1 cellular context compared by ENCODE assay signal in genomic region chr5:963673-964531, GRCh38.
TF ChIP-seq lines count a peak whose summit lies in the region.

No MANE protein-coding gene starts in this region.

TF ChIP-seq in GM12878, 131 proteins besides CTCF, POLR2A, EP300 and RAD21 (continued from another document):
- TF ChIP-seq ZBED1 (IDR thresholded peaks at IDR 0.05; ENCODE audit: borderline replicate concordance) = peak; percentile 79; the same call in 1 of the 2 replicates
- TF ChIP-seq GATAD2B (conservative IDR thresholded peaks at IDR 0.05; ENCODE audit: low read depth) = no peak
- 0 out of 2 replicates have a peak, but pooled peaks have one; percentile 26 for TF ChIP-seq CREB1 (IDR thresholded peaks at IDR 0.05; ENCODE audit: low read depth)
- peak; percentile 88 for TF ChIP-seq CBFB (IDR thresholded peaks at IDR 0.05; ENCODE audit: low read depth)
